Comparison of ENCODE assay signal across 17 cellular contexts in the genomic region with DNA sequence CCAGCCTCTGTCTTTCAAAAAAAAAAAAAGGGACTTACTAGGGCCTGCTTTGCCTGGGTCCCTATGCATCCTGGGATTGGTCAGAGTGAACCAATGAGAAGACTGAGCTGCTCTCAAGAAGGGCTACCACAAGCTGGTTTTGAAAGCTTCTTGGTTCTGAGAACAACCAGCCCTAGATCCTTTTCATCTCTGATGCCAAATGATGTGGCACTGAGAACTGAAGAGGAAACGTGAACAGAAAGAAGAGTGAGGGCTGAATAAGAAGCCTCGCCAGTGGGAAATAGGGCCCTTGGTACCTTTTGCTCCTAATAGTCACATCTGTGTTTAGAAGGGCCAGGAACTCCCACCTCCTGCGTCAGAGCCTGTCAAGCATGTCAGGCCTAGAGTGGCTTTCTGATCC. TPM values are rescaled to one million over a fixed set of nuclear protein-coding genes. Genes with fewer than 3 reads are reported as not detected.
DNase-seq lines count a peak whose midpoint lies in the region; ATAC-seq lines count a peak whose summit lies in the region.
"Had no signal": no experiment of that assay in that cellular context is flagged by ENCODE, and none has a peak within 500 bp of the region (broad histone marks: within the 10 kb centered on the region; RNA-seq: fewer than 3 reads in every experiment).

No MANE protein-coding gene starts in this region.

- peaks cover 27% of the 10 kb centered on the region for H3K4me1 Mint-ChIP-seq in activated naive CD8-positive, alpha-beta T cell treated with anti-CD3 and anti-CD28 coated beads, Interleukin-2, amount 50 U/mL, for 24 hours
- peaks cover 29% of the 10 kb centered on the region for H3K4me1 Mint-ChIP-seq in stimulated activated naive CD8-positive, alpha-beta T cell treated with anti-CD3 and anti-CD28 coated beads, Interleukin-15, amount 100 ng/mL, for 72 hours
- H3K4me1 Mint-ChIP-seq: activated B cell treated with CpG ODN at 0.5 μM for 24 hours had no signal

- DNase-seq in stimulated activated CD4-positive, alpha-beta T cell treated with anti-CD3 and anti-CD28 coated beads, Interleukin-4, amount 100 ng/mL, for 24 hours, result peak; percentile 25
- DNase-seq in stimulated activated CD4-positive, alpha-beta T cell treated with anti-CD3 and anti-CD28 coated beads, Interleukin-4, amount 100 ng/mL, for 4 hours, result no peak
- peak; percentile 22 to 41 for DNase-seq in activated CD4-positive, alpha-beta T cell treated with anti-CD3 and anti-CD28 coated beads, Interleukin-2, amount 50 U/mL, for 48 hours
- DNase-seq in activated naive CD8-positive, alpha-beta T cell treated with anti-CD3 and anti-CD28 coated beads, Interleukin-2, amount 50 U/mL, for 24 hours, result no peak
- DNase-seq in stimulated activated naive CD8-positive, alpha-beta T cell treated with anti-CD3 and anti-CD28 coated beads, Interleukin-15, amount 100 ng/mL, for 72 hours, result peak; percentile 10 to 41
- DNase-seq in hepatic stellate cell (ENCODE audit: low spot score), result no peak
- DNase-seq: activated B cell treated with CpG ODN at 0.5 μM for 24 hours, COR-L47, islet precursor cell, NCI-H1048, NCI-H2081, NCI-H524, pancreas, sigmoid colon, substantia nigra had no signal

- peak overlapping the region; percentile 62 for H3K27ac Mint-ChIP-seq in activated naive CD8-positive, alpha-beta T cell treated with anti-CD3 and anti-CD28 coated beads, Interleukin-2, amount 50 U/mL, for 24 hours
- peak overlapping the region; percentile 88 to 96 for H3K27ac Mint-ChIP-seq in stimulated activated naive CD8-positive, alpha-beta T cell treated with anti-CD3 and anti-CD28 coated beads, Interleukin-15, amount 100 ng/mL, for 72 hours
- H3K27ac Mint-ChIP-seq: activated B cell treated with CpG ODN at 0.5 μM for 24 hours had no signal

- H3K36me3 Mint-ChIP-seq in activated naive CD8-positive, alpha-beta T cell treated with anti-CD3 and anti-CD28 coated beads, Interleukin-2, amount 50 U/mL, for 24 hours (ENCODE audit: low read depth), result peaks cover 9% of the 10 kb centered on the region

- H3K27me3 Mint-ChIP-seq in activated naive CD8-positive, alpha-beta T cell treated with anti-CD3 and anti-CD28 coated beads, Interleukin-2, amount 50 U/mL, for 24 hours, result no peaks in the 10 kb centered on the region
- H3K27me3 Mint-ChIP-seq in stimulated activated naive CD8-positive, alpha-beta T cell treated with anti-CD3 and anti-CD28 coated beads, Interleukin-15, amount 100 ng/mL, for 72 hours, result no peaks in the 10 kb centered on the region
- H3K27me3 Mint-ChIP-seq: activated B cell treated with CpG ODN at 0.5 μM for 24 hours had no signal

- no peak overlapping the region for H3K4me3 Mint-ChIP-seq in activated naive CD8-positive, alpha-beta T cell treated with anti-CD3 and anti-CD28 coated beads, Interleukin-2, amount 50 U/mL, for 24 hours
- peak overlapping the region; percentile 50 to 56 for H3K4me3 Mint-ChIP-seq in stimulated activated naive CD8-positive, alpha-beta T cell treated with anti-CD3 and anti-CD28 coated beads, Interleukin-15, amount 100 ng/mL, for 72 hours
- H3K4me3 Mint-ChIP-seq: activated B cell treated with CpG ODN at 0.5 μM for 24 hours had no signal

- no peaks in the 10 kb centered on the region for H3K9me3 Mint-ChIP-seq in activated naive CD8-positive, alpha-beta T cell treated with anti-CD3 and anti-CD28 coated beads, Interleukin-2, amount 50 U/mL, for 24 hours
- H3K9me3 Mint-ChIP-seq in stimulated activated naive CD8-positive, alpha-beta T cell treated with anti-CD3 and anti-CD28 coated beads, Interleukin-15, amount 100 ng/mL, for 72 hours, result no peaks in the 10 kb centered on the region
- H3K9me3 Mint-ChIP-seq: activated B cell treated with CpG ODN at 0.5 μM for 24 hours had no signal

- peak; percentile 47 for ATAC-seq in activated naive CD8-positive, alpha-beta T cell treated with anti-CD3 and anti-CD28 coated beads, Interleukin-2, amount 50 U/mL, for 24 hours
- ATAC-seq in stimulated activated naive CD8-positive, alpha-beta T cell treated with anti-CD3 and anti-CD28 coated beads, Interleukin-15, amount 100 ng/mL, for 72 hours, result peak; percentile 86
- ATAC-seq in esophagus mucosa (no peak), GM18511 (IDR thresholded peaks at IDR 0.05; ENCODE audit: unreplicated experiment) (no peak)

RNA-seq across cellular contexts. Expression of gene TACO1, which starts 10.7 kb away (rescaled TPM):
- total RNA-seq in esophagus mucosa, result 18.0 TPM

RNA-seq across cellular contexts. Expression of gene MAP3K3, which starts 10.9 kb away (rescaled TPM):
- total RNA-seq in esophagus mucosa, result 9.2 TPM

Comparison
In these comparisons a context has a peak if more than half of its experiments do, and no peak if none do; other contexts are left out.
1. DNase-seq: peak in stimulated activated CD4-positive, alpha-beta T cell treated with anti-CD3 and anti-CD28 coated beads, Interleukin-4, amount 100 ng/mL, for 24 hours (single experiment), activated CD4-positive, alpha-beta T cell treated with anti-CD3 and anti-CD28 coated beads, Interleukin-2, amount 50 U/mL, for 48 hours (2 of 2) and stimulated activated naive CD8-positive, alpha-beta T cell treated with anti-CD3 and anti-CD28 coated beads, Interleukin-15, amount 100 ng/mL, for 72 hours (2 of 2); none in stimulated activated CD4-positive, alpha-beta T cell treated with anti-CD3 and anti-CD28 coated beads, Interleukin-4, amount 100 ng/mL, for 4 hours (0 of 2), activated naive CD8-positive, alpha-beta T cell treated with anti-CD3 and anti-CD28 coated beads, Interleukin-2, amount 50 U/mL, for 24 hours (single experiment) and hepatic stellate cell (single experiment).
2. ATAC-seq: peak in activated naive CD8-positive, alpha-beta T cell treated with anti-CD3 and anti-CD28 coated beads, Interleukin-2, amount 50 U/mL, for 24 hours (single experiment) and stimulated activated naive CD8-positive, alpha-beta T cell treated with anti-CD3 and anti-CD28 coated beads, Interleukin-15, amount 100 ng/mL, for 72 hours (single experiment); none in esophagus mucosa (single experiment) and GM18511 (single experiment).